11 cellular contexts compared by ENCODE assay signal in genomic region chr12:81245918-81246611, GRCh38.
A peak's percentile ranks its signal among the peaks of the same experiment; 100 is the strongest.
DNase-seq lines count a peak whose midpoint lies in the region; TF ChIP-seq lines count a peak whose summit lies in the region.
"Had no signal": no experiment of that assay in that cellular context is flagged by ENCODE, and none has a peak within 500 bp of the region (broad histone marks: within the 10 kb centered on the region; RNA-seq: fewer than 3 reads in every experiment).

No MANE protein-coding gene starts in this region.

- no peak overlapping the region for H3K4me3 ChIP-seq in choroid plexus epithelial cell (ENCODE audit: low read depth, low read length)
- H3K4me3 ChIP-seq: pancreas had no signal

- peaks cover 26% of the 10 kb centered on the region for H3K4me1 Mint-ChIP-seq in nephron progenitor cell
- H3K4me1 Mint-ChIP-seq: activated naive CD8-positive, alpha-beta T cell treated with anti-CD3 and anti-CD28 coated beads, Interleukin-2, amount 10 ng/mL, durations not matched to agents 7 days and 5 days had no signal

- H3K9me3 Mint-ChIP-seq in nephron progenitor cell = peaks cover 35% of the 10 kb centered on the region
- H3K9me3 Mint-ChIP-seq: activated naive CD8-positive, alpha-beta T cell treated with anti-CD3 and anti-CD28 coated beads, Interleukin-2, amount 10 ng/mL, durations not matched to agents 7 days and 5 days had no signal

- peak overlapping the region; percentile 20 for H3K4me3 Mint-ChIP-seq in nephron progenitor cell
- H3K4me3 Mint-ChIP-seq: activated naive CD8-positive, alpha-beta T cell treated with anti-CD3 and anti-CD28 coated beads, Interleukin-2, amount 10 ng/mL, durations not matched to agents 7 days and 5 days had no signal

- H3K36me3 Mint-ChIP-seq in nephron progenitor cell (ENCODE audit: low read depth) = peaks cover 36% of the 10 kb centered on the region
- H3K36me3 Mint-ChIP-seq: activated naive CD8-positive, alpha-beta T cell treated with anti-CD3 and anti-CD28 coated beads, Interleukin-2, amount 10 ng/mL, durations not matched to agents 7 days and 5 days had no signal

- peaks cover 3% of the 10 kb centered on the region for H3K27me3 Mint-ChIP-seq in nephron progenitor cell (ENCODE audit: low read depth, poor library complexity)
- H3K27me3 Mint-ChIP-seq: activated naive CD8-positive, alpha-beta T cell treated with anti-CD3 and anti-CD28 coated beads, Interleukin-2, amount 10 ng/mL, durations not matched to agents 7 days and 5 days had no signal

- peak overlapping the region; percentile 99 for H3K27ac Mint-ChIP-seq in nephron progenitor cell
- H3K27ac Mint-ChIP-seq: activated naive CD8-positive, alpha-beta T cell treated with anti-CD3 and anti-CD28 coated beads, Interleukin-2, amount 10 ng/mL, durations not matched to agents 7 days and 5 days had no signal

- DNase-seq in Ammon's horn (ENCODE audit: low spot score) = peak; percentile 13
- DNase-seq in NCI-H1092 treated with DMSO at 0.1 percent for 48 hours (lab: John Stamatoyannopoulos, UW) = peak; percentile 62
- peak; percentile 41 for DNase-seq in choroid plexus epithelial cell (ENCODE audit: low read depth)
- no peak for DNase-seq in nephron progenitor cell
- DNase-seq in KBM-7 = no peak
- no peak for DNase-seq in C1 segment of cervical spinal cord (lab: John Stamatoyannopoulos, UW)
- no peak for DNase-seq in hypothalamus (lab: John Stamatoyannopoulos, UW)
- no peak for DNase-seq in GDM1 (lab: John Stamatoyannopoulos, UW)
- DNase-seq: activated CD8-positive, alpha-beta memory T cell treated with anti-CD3 and anti-CD28 coated beads for 24 hours; activated naive CD8-positive, alpha-beta T cell treated with anti-CD3 and anti-CD28 coated beads, Interleukin-2, amount 10 ng/mL, durations not matched to agents 7 days and 5 days; pancreas had no signal

- in situ Hi-C loops in KBM-7 (cut with MboI; ENCODE audit: low pct_unique_long_range_greater_than_20kb, low sequenced_read_pairs) = no loop called here

- TF ChIP-seq CTCF in choroid plexus epithelial cell (conservative IDR thresholded peaks at IDR 0.05; ENCODE audit: low read depth, low read length) (no peak), nephron progenitor cell (IDR thresholded peaks at IDR 0.05) (no peak)

Comparison
In these comparisons a context has a peak if more than half of its experiments do, and no peak if none do; other contexts are left out.
1. DNase-seq: peak in Ammon's horn (single experiment), NCI-H1092 treated with DMSO at 0.1 percent for 48 hours (single experiment) and choroid plexus epithelial cell (single experiment); none in nephron progenitor cell (single experiment), KBM-7 (single experiment), C1 segment of cervical spinal cord (0 of 14), hypothalamus (0 of 51) and GDM1 (single experiment).